ENCODE assay signal across 8 cellular contexts in genomic region chr1:35568975-35569395, GRCh38. TPM values are rescaled to one million over a fixed set of nuclear protein-coding genes. Genes with fewer than 3 reads are reported as not detected.
DNase-seq lines count a peak whose midpoint lies in the region; ATAC-seq, FAIRE-seq and TF ChIP-seq lines count a peak whose summit lies in the region.

No MANE protein-coding gene starts in this region.

- no peaks in the 10 kb centered on the region for H3K9me3 ChIP-seq in CD4-positive, alpha-beta T cell (ENCODE audit: control insufficient read depth, low read length)

- H3K4me1 Mint-ChIP-seq in CD4-positive, alpha-beta T cell (ENCODE audit: low read depth) = peaks cover 14% of the 10 kb centered on the region
- H3K4me1 Mint-ChIP-seq in HFFc6 (ENCODE audit: low read depth) (peaks cover 58% of the 10 kb centered on the region), mesothelial cell of epicardium (peaks cover 7% of the 10 kb centered on the region)

- peaks cover 12% of the 10 kb centered on the region for H3K36me3 Mint-ChIP-seq in CD4-positive, alpha-beta T cell (ENCODE audit: low read depth)
- no peaks in the 10 kb centered on the region for H3K36me3 Mint-ChIP-seq in HFFc6 (ENCODE audit: low read depth)
- H3K36me3 Mint-ChIP-seq in mesothelial cell of epicardium = peaks cover 2% of the 10 kb centered on the region

- intact Hi-C loops in CD4-positive, alpha-beta T cell (cut with DNase I, micrococcal nuclease) = loop anchor here (1.0 to 2.0 kb wide), 3 partner anchors 72 to 205 kb away; partner anchors contain the start of gene PSMB2 (in 1 of the 2)

- no peak overlapping the region for H3K27ac ChIP-seq in CD4-positive, alpha-beta T cell (ENCODE audit: low read depth, low read length)

- H3K4me3 Mint-ChIP-seq in CD4-positive, alpha-beta T cell = no peak overlapping the region
- no peak overlapping the region for H3K4me3 Mint-ChIP-seq in HFFc6
- no peak overlapping the region for H3K4me3 Mint-ChIP-seq in mesothelial cell of epicardium

- ATAC-seq in CD4-positive, alpha-beta T cell (ENCODE audit: poor library complexity) = peak; percentile 73
- peak; percentile 49 for ATAC-seq in stimulated activated naive CD8-positive, alpha-beta T cell treated with anti-CD3 and anti-CD28 coated beads, Interleukin-15, Interleukin-2, amounts not matched to agents 100 U/mL and 50 U/mL, for 24 hours
- no peak for ATAC-seq in GM21576 (IDR thresholded peaks at IDR 0.05; ENCODE audit: unreplicated experiment)

- TF ChIP-seq CTCF in CD4-positive, alpha-beta T cell (IDR thresholded peaks at IDR 0.05) = peak; percentile 89
- TF ChIP-seq CTCF in HFFc6 (IDR thresholded peaks at IDR 0.05) (peak; percentile 95), mesothelial cell of epicardium (IDR thresholded peaks at IDR 0.05; ENCODE audit: unreplicated experiment) (peak; percentile 82)

- no peak overlapping the region for H3K27ac Mint-ChIP-seq in CD4-positive, alpha-beta T cell
- no peak overlapping the region; the same call in 1 of the 2 replicates for H3K27ac Mint-ChIP-seq in HFFc6
- no peak overlapping the region for H3K27ac Mint-ChIP-seq in mesothelial cell of epicardium

- CTCF ChIA-PET in CD4-positive, alpha-beta T cell (lab: Charles Lee) = interaction anchor here (0.6 to 2.1 kb wide), 19 partner anchors 9 to 201 kb away, joined by 3 to 23 read pairs (median 4); partner anchors contain the start of gene CLSPN

- H3K9me3 Mint-ChIP-seq in CD4-positive, alpha-beta T cell = no peaks in the 10 kb centered on the region
- H3K9me3 Mint-ChIP-seq in HFFc6 (no peaks in the 10 kb centered on the region), mesothelial cell of epicardium (no peaks in the 10 kb centered on the region)

- no peaks in the 10 kb centered on the region for H3K27me3 ChIP-seq in CD4-positive, alpha-beta T cell (ENCODE audit: control insufficient read depth, insufficient read depth, low read length)

- H3K27me3 Mint-ChIP-seq in CD4-positive, alpha-beta T cell = no peaks in the 10 kb centered on the region
- H3K27me3 Mint-ChIP-seq in HFFc6 (ENCODE audit: insufficient read depth) = peaks cover 9% of the 10 kb centered on the region; the same call in 1 of the 2 replicates
- peaks cover 31% of the 10 kb centered on the region for H3K27me3 Mint-ChIP-seq in mesothelial cell of epicardium (ENCODE audit: low read depth)

- DNase-seq in CD4-positive, alpha-beta T cell = peak; percentile 45 to 67 (median 53)
- DNase-seq in HFFc6 (peak; percentile 51), NCI-H82 treated with DMSO at 0.1 percent for 48 hours (lab: John Stamatoyannopoulos, UW; ENCODE audit: unreplicated experiment) (peak; percentile 39), mesothelial cell of epicardium (ENCODE audit: low spot score in 2 of 2, unreplicated experiment in 2 of 2) (peak in 1 of 2 experiments; percentile 79)
- DNase-seq in activated CD8-positive, alpha-beta memory T cell treated with anti-CD3 and anti-CD28 coated beads for 4 hours (ENCODE audit: low read depth in 2 of 2) = peak; percentile 28 to 32
- peak; percentile 67 for DNase-seq in stimulated activated naive CD8-positive, alpha-beta T cell treated with anti-CD3 and anti-CD28 coated beads, Interleukin-15, Interleukin-2, amounts not matched to agents 100 U/mL and 50 U/mL, for 24 hours

- FAIRE-seq in endometrium (lab: Jason Lieb, UNC) = peak; percentile 29

- POLR2A ChIA-PET in CD4-positive, alpha-beta T cell (lab: Charles Lee) = interaction anchor here (0.8 to 1.4 kb wide), 10 partner anchors 9 to 201 kb away, joined by 3 to 8 read pairs (median 4); partner anchors contain the start of genes CLSPN, KIAA0319L and NCDN

RNA-seq across cellular contexts. Expression of gene TFAP2E, which starts 4.1 kb away (rescaled TPM):
- 1 to 10 TPM; 3.0 to 3.8 TPM for total RNA-seq in CD4-positive, alpha-beta T cell
- under 1 TPM; 0.11 to 0.21 (median 0.13) TPM for total RNA-seq in HFFc6 (2021; fragmentation: NEBNext Ultra II Directional; extraction: Animal tissue kit (Norgen Biotek cat#: 25700))
- total RNA-seq in mesothelial cell of epicardium = 2.0 to 2.9 TPM (median 2.4 TPM) in 3 replicates

RNA-seq across cellular contexts. Expression of gene NCDN, which starts 11.4 kb away (rescaled TPM):
- total RNA-seq in CD4-positive, alpha-beta T cell = 10 to 100 TPM; 12.8 to 14.2 TPM
- total RNA-seq in HFFc6 (2021; fragmentation: NEBNext Ultra II Directional; extraction: Animal tissue kit (Norgen Biotek cat#: 25700)) = 10 to 100 TPM; 43.4 to 63.2 (median 49.0) TPM
- 26.4 to 27.8 TPM (median 26.6 TPM) in 3 replicates for total RNA-seq in mesothelial cell of epicardium

RNA-seq across cellular contexts. Expression of gene KIAA0319L, which starts 11.8 kb away (rescaled TPM):
- total RNA-seq in CD4-positive, alpha-beta T cell = 10 to 100 TPM; 50.9 to 53.3 TPM
- 10 to 100 TPM; 30.5 to 39.0 (median 31.8) TPM for total RNA-seq in HFFc6 (2021; fragmentation: NEBNext Ultra II Directional; extraction: Animal tissue kit (Norgen Biotek cat#: 25700))
- 64.9 to 73.8 TPM (median 72.5 TPM) in 3 replicates for total RNA-seq in mesothelial cell of epicardium
